Comparison of ENCODE assay signal across 11 cellular contexts in the genomic region with DNA sequence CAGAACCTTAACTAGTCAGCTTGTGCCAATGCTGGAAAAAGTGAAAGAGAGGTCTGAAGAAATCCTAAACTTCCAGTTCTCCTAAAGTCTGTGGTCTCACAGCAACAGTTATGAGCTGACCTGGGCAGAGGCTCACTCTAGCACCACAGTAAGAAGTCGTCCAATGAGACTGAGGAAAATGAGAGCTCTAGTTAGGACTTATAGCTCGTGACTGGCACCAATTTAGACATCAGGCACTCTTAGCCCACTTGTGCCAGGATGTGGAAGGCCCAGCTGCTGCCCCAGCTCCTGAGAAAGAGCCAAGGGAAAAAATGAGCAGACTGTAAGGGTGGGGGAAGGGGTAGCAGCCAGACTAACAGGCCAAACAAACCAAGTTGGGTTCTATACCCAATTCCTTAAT. TPM values are rescaled to one million over a fixed set of nuclear protein-coding genes. Genes with fewer than 3 reads are reported as not detected.
DNase-seq lines count a peak whose midpoint lies in the region; ATAC-seq and TF ChIP-seq lines count a peak whose summit lies in the region.
"Had no signal": no experiment of that assay in that cellular context is flagged by ENCODE, and none has a peak within 500 bp of the region (broad histone marks: within the 10 kb centered on the region; RNA-seq: fewer than 3 reads in every experiment).

No MANE protein-coding gene starts in this region.

- H3K27ac ChIP-seq in iPS-20b (ENCODE audit: low read length) (no peak overlapping the region), smooth muscle cell (ENCODE audit: low read depth) (peak overlapping the region; percentile 40)
- H3K27ac ChIP-seq: foreskin keratinocyte had no signal

- DNase-seq in MG63: peak; percentile 21
- peak; percentile 19 for DNase-seq in adipocyte (ENCODE audit: low read depth)
- DNase-seq in smooth muscle cell (lab: John Stamatoyannopoulos, UW; ENCODE audit: unreplicated experiment): no peak
- no peak for DNase-seq in NCI-H2196 (lab: John Stamatoyannopoulos, UW; ENCODE audit: unreplicated experiment)
- DNase-seq in left lobe of liver (ENCODE audit: low spot score): no peak
- no peak for DNase-seq in stimulated activated CD4-positive, alpha-beta T cell treated with anti-CD3 and anti-CD28 coated beads, Interleukin-12 subunit alpha, Interleukin-12 subunit beta, amount 100 ng/mL, for 4 hours
- DNase-seq: activated CD4-positive, alpha-beta T cell treated with anti-CD3 and anti-CD28 coated beads, Interleukin-2, amount 10 ng/mL, durations not matched to agents 7 days and 5 days; foreskin keratinocyte; naive thymus-derived CD8-positive, alpha-beta T cell had no signal

- H3K9me3 ChIP-seq in MG63 (no peaks in the 10 kb centered on the region), adipocyte (ENCODE audit: control insufficient read depth, low read length) (no peaks in the 10 kb centered on the region), iPS-20b (ENCODE audit: insufficient read depth, low read depth, low read length) (peaks cover 3% of the 10 kb centered on the region; the same call in 1 of the 2 replicates), smooth muscle cell (replicated peaks; ENCODE audit: low read depth) (no peaks in the 10 kb centered on the region)

- no peak for ATAC-seq in left lobe of liver
- no peak for ATAC-seq in HG02840 (IDR thresholded peaks at IDR 0.05; ENCODE audit: low FRiP score, unreplicated experiment)
- ATAC-seq: foreskin keratinocyte; naive thymus-derived CD8-positive, alpha-beta T cell had no signal

- H3K27me3 ChIP-seq in MG63: no peaks in the 10 kb centered on the region
- no peaks in the 10 kb centered on the region for H3K27me3 ChIP-seq in adipocyte (replicated peaks; ENCODE audit: control insufficient read depth, insufficient read depth, low read length)
- H3K27me3 ChIP-seq in iPS-20b (ENCODE audit: insufficient read depth, low read length): no peaks in the 10 kb centered on the region
- H3K27me3 ChIP-seq in smooth muscle cell (ENCODE audit: low read depth): no peaks in the 10 kb centered on the region
- H3K27me3 ChIP-seq: foreskin keratinocyte had no signal

- WGBS in smooth muscle cell (ENCODE audit: low lambda C conversion rate): 88% methylated on average over 2 of the region's 2 CpGs

- H3K9ac ChIP-seq in adipocyte (ENCODE audit: low read length) (peak overlapping the region; percentile 21), iPS-20b (ENCODE audit: low read depth, low read length) (peak overlapping the region; percentile 33; the same call in 1 of the 2 replicates), smooth muscle cell (ENCODE audit: low read depth) (no peak overlapping the region)

- H3K4me3 ChIP-seq in MG63 (no peak overlapping the region), adipocyte (ENCODE audit: low read length) (no peak overlapping the region), iPS-20b (ENCODE audit: low read length) (no peak overlapping the region), smooth muscle cell (no peak overlapping the region)

- peaks cover 98% of the 10 kb centered on the region for H4K20me1 ChIP-seq in smooth muscle cell (ENCODE audit: low read depth)

- TF ChIP-seq CTCF in smooth muscle cell (IDR thresholded peaks at IDR 0.05; ENCODE audit: borderline replicate concordance, insufficient read depth, poor library complexity, severe bottlenecking): no peak

- no peak overlapping the region for H3K4me2 ChIP-seq in smooth muscle cell

- peaks cover 100% of the 10 kb centered on the region for H3K79me2 ChIP-seq in smooth muscle cell (ENCODE audit: low read depth)

- H2AFZ ChIP-seq in smooth muscle cell (ENCODE audit: low read depth): no peak overlapping the region

- H3K4me1 ChIP-seq in adipocyte (ENCODE audit: control insufficient read depth, insufficient read depth, low read length) (peaks cover 37% of the 10 kb centered on the region), iPS-20b (ENCODE audit: insufficient read depth, low read length) (peaks cover 17% of the 10 kb centered on the region), smooth muscle cell (ENCODE audit: low read depth) (peaks cover 11% of the 10 kb centered on the region)

- H3K36me3 ChIP-seq in MG63 (peaks cover 23% of the 10 kb centered on the region), adipocyte (ENCODE audit: control insufficient read depth, insufficient read depth, low read length, severe bottlenecking) (peaks cover 5% of the 10 kb centered on the region), iPS-20b (ENCODE audit: insufficient read depth, low read depth, low read length) (peaks cover 10% of the 10 kb centered on the region; the same call in 1 of the 2 replicates), smooth muscle cell (ENCODE audit: low read depth) (no peaks in the 10 kb centered on the region)

- H3F3A ChIP-seq in smooth muscle cell (ENCODE audit: low read depth): no peaks in the 10 kb centered on the region

RNA-seq across cellular contexts. Expression of a gene that starts 7.6 kb away (rescaled TPM):
- total RNA-seq in MG63 (2014; rRNA removed; shearing (Covaris generic); ENCODE audit: low replicate concordance): 44.3 and 57.6 TPM in 2 replicates
- total RNA-seq in smooth muscle cell: 97.9 and 125 TPM in 2 replicates
- 76.8 and 81.4 TPM in 2 replicates for polyA plus RNA-seq in smooth muscle cell
- total RNA-seq in left lobe of liver: 20.7 TPM

RNA-seq across cellular contexts. Expression of a gene that starts 8.1 kb away (rescaled TPM):
- 19.3 and 29.7 TPM in 2 replicates for total RNA-seq in MG63 (2014; rRNA removed; shearing (Covaris generic); ENCODE audit: low replicate concordance)
- total RNA-seq in smooth muscle cell (26.5 and 27.1 TPM in 2 replicates), left lobe of liver (7.1 TPM)
- 59.9 and 61.5 TPM in 2 replicates for polyA plus RNA-seq in smooth muscle cell

RNA-seq across cellular contexts. Expression of a gene that starts 44.6 kb away (rescaled TPM):
- 40.4 and 41.5 TPM in 2 replicates for total RNA-seq in MG63 (2014; rRNA removed; shearing (Covaris generic); ENCODE audit: low replicate concordance)
- total RNA-seq in smooth muscle cell (48.5 and 50.3 TPM in 2 replicates), left lobe of liver (25.2 TPM)
- polyA plus RNA-seq in smooth muscle cell: 73.3 and 81.1 TPM in 2 replicates

RNA-seq across cellular contexts. Expression of a gene that starts 44.8 kb away (rescaled TPM):
- 42.8 and 45.6 TPM in 2 replicates for total RNA-seq in MG63 (2014; rRNA removed; shearing (Covaris generic); ENCODE audit: low replicate concordance)
- total RNA-seq in smooth muscle cell: 44.9 and 48.7 TPM in 2 replicates
- 61.5 and 97.5 TPM in 2 replicates for polyA plus RNA-seq in smooth muscle cell
- 10.3 TPM for total RNA-seq in left lobe of liver

Comparison
In these comparisons a context has a peak if more than half of its experiments do, and no peak if none do; other contexts are left out.
1. DNase-seq: peak in MG63 (single experiment) and adipocyte (single experiment); none in smooth muscle cell (single experiment), NCI-H2196 (single experiment), left lobe of liver (single experiment) and stimulated activated CD4-positive, alpha-beta T cell treated with anti-CD3 and anti-CD28 coated beads, Interleukin-12 subunit alpha, Interleukin-12 subunit beta, amount 100 ng/mL, for 4 hours (single experiment).